Comparison of ENCODE assay signal across 14 cellular contexts in genomic region chr11:20111871-20112270, GRCh38. TPM values are rescaled to one million over a fixed set of nuclear protein-coding genes. Genes with fewer than 3 reads are reported as not detected.
DNase-seq lines count a peak whose midpoint lies in the region; ATAC-seq, FAIRE-seq and TF ChIP-seq lines count a peak whose summit lies in the region.
"Had no signal": no experiment of that assay in that cellular context is flagged by ENCODE, and none has a peak within 500 bp of the region (broad histone marks: within the 10 kb centered on the region; RNA-seq: fewer than 3 reads in every experiment).

No MANE protein-coding gene starts in this region.

- DNase-seq in breast epithelium (ENCODE audit: low spot score in 2 of 2) = no peak
- no peak for DNase-seq in keratinocyte (ENCODE audit: low read depth, low spot score)
- no peak for DNase-seq in stomach
- no peak for DNase-seq in activated gamma-delta T cell treated with Interleukin-2 at 50 U/mL for 16 hours
- DNase-seq in activated CD4-positive, alpha-beta T cell treated with anti-CD3 and anti-CD28 coated beads for 36 hours = no peak
- DNase-seq in OCI-M2 (lab: John Stamatoyannopoulos, UW; ENCODE audit: unreplicated experiment) = no peak
- DNase-seq in activated CD8-positive, alpha-beta memory T cell treated with anti-CD3 and anti-CD28 coated beads, Interleukin-2, amount 50 U/mL, for 4 hours = no peak
- DNase-seq: Kasumi-1, spleen had no signal

- H4K20me1 ChIP-seq in keratinocyte (ENCODE audit: control insufficient read depth, extremely low read depth, insufficient read depth, low read length) = peaks cover 10% of the 10 kb centered on the region

- no peak for FAIRE-seq in keratinocyte (lab: Jason Lieb, UNC)

- peak overlapping the region; percentile 38 for H3K27ac ChIP-seq in HEK293 (ENCODE audit: extremely low read depth, low read depth, low read length)
- H3K27ac ChIP-seq in breast epithelium = peak overlapping the region; percentile 85 to 90
- H3K27ac ChIP-seq in keratinocyte (ENCODE audit: control insufficient read depth, insufficient read depth, low read length) = peak overlapping the region; percentile 99
- peak overlapping the region; percentile 52 to 84 (median 84) for H3K27ac ChIP-seq in stomach
- H3K27ac ChIP-seq: spleen had no signal

- TF ChIP-seq CTCF in HEK293 (tag by site-specific recombination; IDR thresholded peaks at IDR 0.05) (no peak), breast epithelium (IDR thresholded peaks at IDR 0.05) (no peak), keratinocyte (optimal IDR thresholded peaks at IDR 0.05 in 1 of 3, IDR thresholded peaks at IDR 0.05 in 1 of 3, conservative IDR thresholded peaks at IDR 0.05 in 1 of 3; ENCODE audit: extremely low read depth in 1 of 3, insufficient read depth in 2 of 3, low read length in 3 of 3) (no peak), stomach (IDR thresholded peaks at IDR 0.05) (no peak)

- no peak for ATAC-seq in activated CD4-positive, alpha-beta T cell treated with anti-CD3 and anti-CD28 coated beads for 36 hours

- H3K27me3 Mint-ChIP-seq in activated CD4-positive, alpha-beta T cell treated with anti-CD3 and anti-CD28 coated beads for 36 hours = peaks cover 8% of the 10 kb centered on the region

- H3K27ac Mint-ChIP-seq in activated CD4-positive, alpha-beta T cell treated with anti-CD3 and anti-CD28 coated beads for 36 hours = no peak overlapping the region
- H3K27ac Mint-ChIP-seq: activated T-cell treated with anti-CD3 and anti-CD28 coated beads, Interleukin-2, amount 50 U/mL, for 72 hours had no signal

- H3K9me3 ChIP-seq in HEK293 (ENCODE audit: control insufficient read depth, insufficient read depth, low read depth, low read length) = no peaks in the 10 kb centered on the region
- H3K9me3 ChIP-seq in breast epithelium = no peaks in the 10 kb centered on the region
- H3K9me3 ChIP-seq in keratinocyte (ENCODE audit: control insufficient read depth, low read depth, low read length) = no peaks in the 10 kb centered on the region
- H3K9me3 ChIP-seq in stomach = no peaks in the 10 kb centered on the region
- H3K9me3 ChIP-seq: spleen had no signal

- CTCF ChIA-PET in HEK293 (lab: Yijun Ruan, JAX) = interaction anchor here (0.8 to 8.6 kb wide), 28 partner anchors 10 to 554 kb away, joined by 3 to 70 read pairs (median 4); no protein-coding TSS in a partner anchor
- CTCF ChIA-PET in activated CD4-positive, alpha-beta T cell treated with anti-CD3 and anti-CD28 coated beads for 36 hours (lab: Charles Lee) = interaction anchor here (0.7 to 4.4 kb wide), 5 partner anchors 16 to 241 kb away, joined by 3 to 22 read pairs (median 3); no protein-coding TSS in a partner anchor

- peaks cover 0 to 27% of the 10 kb centered on the region in 2 experiments; a peak in 1 of 3 replicates for H3K36me3 ChIP-seq in HEK293 (ENCODE audit: control insufficient read depth in 2 of 2, insufficient read depth in 1 of 2, low read length in 2 of 2)
- no peaks in the 10 kb centered on the region for H3K36me3 ChIP-seq in breast epithelium
- peaks cover 7 to 13% of the 10 kb centered on the region in 2 experiments for H3K36me3 ChIP-seq in keratinocyte (ENCODE audit: control insufficient read depth in 2 of 2, extremely low read depth in 1 of 2, insufficient read depth in 2 of 2, low read length in 2 of 2)
- H3K36me3 ChIP-seq in stomach = peaks cover 0 to 60% (median 50%) of the 10 kb centered on the region in 4 donors

- H3K36me3 Mint-ChIP-seq in activated CD4-positive, alpha-beta T cell treated with anti-CD3 and anti-CD28 coated beads for 36 hours (ENCODE audit: low read depth) = no peaks in the 10 kb centered on the region

- H3K9me1 ChIP-seq in keratinocyte (ENCODE audit: control insufficient read depth, extremely low read depth, insufficient read depth, low read length) = peaks cover 2% of the 10 kb centered on the region

- H3K27me3 ChIP-seq in breast epithelium (no peaks in the 10 kb centered on the region), keratinocyte (ENCODE audit: control insufficient read depth, extremely low read depth, insufficient read depth, low read length) (no peaks in the 10 kb centered on the region), stomach (no peaks in the 10 kb centered on the region)
- H3K27me3 ChIP-seq: spleen had no signal

- WGBS in stomach, 5 donors = 25 to 68% (median 59%) methylated on average over 1 of the region's 1 CpG

- H3K4me1 Mint-ChIP-seq in activated CD4-positive, alpha-beta T cell treated with anti-CD3 and anti-CD28 coated beads for 36 hours = peaks cover 7% of the 10 kb centered on the region
- H3K4me1 Mint-ChIP-seq: central memory CD8-positive, alpha-beta T cell had no signal

- POLR2A ChIA-PET in HEK293 (lab: Yijun Ruan, JAX) = interaction anchor here (0.5 to 1.5 kb wide), 2 partner anchors 61 to 84 kb away, joined by 4 to 7 read pairs; no protein-coding TSS in a partner anchor
- POLR2A ChIA-PET in activated CD4-positive, alpha-beta T cell treated with anti-CD3 and anti-CD28 coated beads for 36 hours (lab: Charles Lee) = no interaction called here

- intact Hi-C loops in breast epithelium (cut with DNase I; ENCODE audit: low total_unique reads) = no loop called here
- intact Hi-C loops in stomach (cut with DNase I; ENCODE audit: low total_unique reads) = no loop called here
- intact Hi-C loops in activated CD4-positive, alpha-beta T cell treated with anti-CD3 and anti-CD28 coated beads for 36 hours (cut with DNase I, micrococcal nuclease) = loop anchor here (1.0 to 10.0 kb wide), 2 partner anchors 57 to 161 kb away; no protein-coding TSS in a partner anchor

- no peaks in the 10 kb centered on the region for H3K9me3 Mint-ChIP-seq in activated CD4-positive, alpha-beta T cell treated with anti-CD3 and anti-CD28 coated beads for 36 hours (ENCODE audit: low read depth)
- H3K9me3 Mint-ChIP-seq: activated T-cell treated with anti-CD3 and anti-CD28 coated beads, Interleukin-2, amount 50 U/mL, for 72 hours; central memory CD8-positive, alpha-beta T cell had no signal

- H3K9ac ChIP-seq in keratinocyte (ENCODE audit: control insufficient read depth, extremely low read depth, insufficient read depth, low read length) = peak overlapping the region; percentile 87

- H3K4me3 Mint-ChIP-seq in activated CD4-positive, alpha-beta T cell treated with anti-CD3 and anti-CD28 coated beads for 36 hours = no peak overlapping the region
- H3K4me3 Mint-ChIP-seq: activated T-cell treated with anti-CD3 and anti-CD28 coated beads, Interleukin-2, amount 50 U/mL, for 72 hours; central memory CD8-positive, alpha-beta T cell had no signal

- dilution Hi-C loops in keratinocyte (cut with MboI; ENCODE audit: extremely low pct_ligation_motif_present, low sequenced_read_pairs) = no loop called here

- H3K4me1 ChIP-seq in HEK293 (ENCODE audit: control insufficient read depth, insufficient read depth, low read length) (peaks cover 3% of the 10 kb centered on the region; the same call in 1 of the 2 replicates), breast epithelium (no peaks in the 10 kb centered on the region), keratinocyte (ENCODE audit: control insufficient read depth, extremely low read depth, insufficient read depth, low read length) (peaks cover 36% of the 10 kb centered on the region), stomach (peaks cover 17 to 34% (median 24%) of the 10 kb centered on the region in 4 donors)

- peak overlapping the region; percentile 94 for H3K4me2 ChIP-seq in keratinocyte (ENCODE audit: control insufficient read depth, extremely low read depth, insufficient read depth, low read depth, low read length)

- no peak for TF ChIP-seq EP300 in stomach (IDR thresholded peaks at IDR 0.05)

- H3K79me2 ChIP-seq in keratinocyte (ENCODE audit: control insufficient read depth, insufficient read depth, low read length) = no peaks in the 10 kb centered on the region

- H2AFZ ChIP-seq in keratinocyte (ENCODE audit: control insufficient read depth, low read length) = no peak overlapping the region

- no peak for TF ChIP-seq POLR2A in breast epithelium (IDR thresholded peaks at IDR 0.05)
- TF ChIP-seq POLR2A in stomach (IDR thresholded peaks at IDR 0.05) = no peak

- no peak overlapping the region for H3K4me3 ChIP-seq in HEK293 (ENCODE audit: low read depth, low read length)
- H3K4me3 ChIP-seq in breast epithelium = no peak overlapping the region
- no peak overlapping the region for H3K4me3 ChIP-seq in keratinocyte (ENCODE audit: control insufficient read depth in 2 of 3, extremely low read depth in 1 of 3, insufficient read depth in 2 of 3, low read depth in 1 of 3, low read length in 3 of 3)
- no peak overlapping the region for H3K4me3 ChIP-seq in stomach
- H3K4me3 ChIP-seq: spleen had no signal

TF ChIP-seq in HEK293, 187 proteins besides CTCF, POLR2A, EP300 and RAD21:
- TF ChIP-seq ZSCAN23 (tag by site-specific recombination; IDR thresholded peaks at IDR 0.05) (no peak), ZNF658 (tag by site-specific recombination; IDR thresholded peaks at IDR 0.05) (no peak), ZNF654 (tag by site-specific recombination; IDR thresholded peaks at IDR 0.05; ENCODE audit: low read depth) (no peak)

RNA-seq across cellular contexts. Expression of gene DBX1, which starts 48.4 kb away (rescaled TPM):
- total RNA-seq in breast epithelium (not detected), stomach (not detected)
- polyA plus RNA-seq in keratinocyte (not detected in 3 replicates), stomach (not detected)
- polyA plus RNA-seq in keratinocyte (2011; ENCODE audit: low read depth) = not detected
- not detected in 2 replicates for polyA plus RNA-seq in keratinocyte (2011; cell fraction: cytosol; rRNA removed)
- not detected in 2 replicates for polyA plus RNA-seq in keratinocyte (2011; cell fraction: nucleus; rRNA removed)
- polyA plus RNA-seq in keratinocyte (2012; ENCODE audit: low replicate concordance) = not detected in 2 replicates
- not detected in 3 replicates for polyA minus RNA-seq in keratinocyte
- not detected for polyA minus RNA-seq in keratinocyte (2011; cell fraction: cytosol; rRNA and poly(A)+ RNA removed)
- not detected in 2 replicates for polyA minus RNA-seq in keratinocyte (2011; cell fraction: nucleus; rRNA and poly(A)+ RNA removed)
- total RNA-seq in activated CD4-positive, alpha-beta T cell treated with anti-CD3 and anti-CD28 coated beads for 36 hours = not detected
- total RNA-seq: activated T-cell treated with anti-CD3 and anti-CD28 coated beads, Interleukin-2, amount 50 U/mL, for 72 hours; glomerular endothelial cell; mesenteric fat pad; spleen had no signal
- polyA plus RNA-seq: spleen had no signal

Comparison
In these comparisons a context has a peak if more than half of its experiments do, and no peak if none do; other contexts are left out.
1. H3K27ac ChIP-seq: peak in every context shown above with its lines; median percentile 99 in keratinocyte; 88 in breast epithelium; 84 in stomach; 38 in HEK293.
2. intact Hi-C loops: an anchor here in activated CD4-positive, alpha-beta T cell treated with anti-CD3 and anti-CD28 coated beads for 36 hours (1.0 to 10.0 kb wide); none called in breast epithelium and stomach.